In genomic region chr6:135950709-135951108, GRCh38 we compare ENCODE assay signal across 35 cellular contexts.
"Had no signal": no experiment of that assay in that cellular context is flagged by ENCODE, and none has a peak within 500 bp of the region (broad histone marks: within the 10 kb centered on the region; RNA-seq: fewer than 3 reads in every experiment).

No MANE protein-coding gene starts in this region.

- H3K27ac ChIP-seq: body of pancreas, brain microvascular endothelial cell, breast epithelium, VCaP had no signal

- H3K36me3 Mint-ChIP-seq: activated CD8-positive, alpha-beta memory T cell treated with anti-CD3 and anti-CD28 coated beads, Interleukin-2, amount 10 ng/mL, durations not matched to agents 7 days and 5 days; activated naive CD4-positive, alpha-beta T cell treated with anti-CD3 and anti-CD28 coated beads, Interleukin-2, amount 10 ng/mL, durations not matched to agents 7 days and 5 days; activated naive CD4-positive, alpha-beta T cell treated with anti-CD3 and anti-CD28 coated beads, Interleukin-2, amount 50 U/mL, for 24 hours; activated naive CD8-positive, alpha-beta T cell; activated naive CD8-positive, alpha-beta T cell treated with anti-CD3 and anti-CD28 coated beads, Interleukin-2, amount 10 ng/mL, durations not matched to agents 7 days and 5 days; T-cell; WTC11 had no signal

- H3K4me1 Mint-ChIP-seq: activated CD4-positive, alpha-beta memory T cell treated with anti-CD3 and anti-CD28 coated beads, Interleukin-2, amount 10 ng/mL, durations not matched to agents 7 days and 5 days; activated CD4-positive, alpha-beta T cell treated with anti-CD3 and anti-CD28 coated beads for 36 hours; activated CD4-positive, alpha-beta T cell treated with anti-CD3 and anti-CD28 coated beads, Interleukin-2, amount 10 ng/mL, durations not matched to agents 7 days and 5 days; activated CD8-positive, alpha-beta memory T cell treated with anti-CD3 and anti-CD28 coated beads, Interleukin-2, amount 10 ng/mL, durations not matched to agents 7 days and 5 days; activated naive CD4-positive, alpha-beta T cell treated with anti-CD3 and anti-CD28 coated beads, Interleukin-2, amount 10 ng/mL, durations not matched to agents 7 days and 5 days; activated naive CD4-positive, alpha-beta T cell treated with anti-CD3 and anti-CD28 coated beads, Interleukin-2, amount 50 U/mL, for 24 hours; activated naive CD8-positive, alpha-beta T cell treated with anti-CD3 and anti-CD28 coated beads, Interleukin-2, amount 10 ng/mL, durations not matched to agents 7 days and 5 days; activated naive CD8-positive, alpha-beta T cell treated with anti-CD3 and anti-CD28 coated beads, Interleukin-2, amount 50 U/mL, for 24 hours; central memory CD8-positive, alpha-beta T cell; T-cell had no signal

- H3K9me3 ChIP-seq: body of pancreas, breast epithelium had no signal

- H3K36me3 ChIP-seq: brain microvascular endothelial cell, breast epithelium had no signal

- H3K4me3 Mint-ChIP-seq: activated CD4-positive, alpha-beta memory T cell treated with anti-CD3 and anti-CD28 coated beads, Interleukin-2, amount 10 ng/mL, durations not matched to agents 7 days and 5 days; activated CD4-positive, alpha-beta T cell treated with anti-CD3 and anti-CD28 coated beads for 36 hours; activated CD4-positive, alpha-beta T cell treated with anti-CD3 and anti-CD28 coated beads, Interleukin-2, amount 10 ng/mL, durations not matched to agents 7 days and 5 days; activated CD8-positive, alpha-beta memory T cell treated with anti-CD3 and anti-CD28 coated beads, Interleukin-2, amount 10 ng/mL, durations not matched to agents 7 days and 5 days; activated CD8-positive, alpha-beta T cell treated with anti-CD3 and anti-CD28 coated beads, Interleukin-2, amount 10 ng/mL, durations not matched to agents 7 days and 5 days; activated naive CD4-positive, alpha-beta T cell treated with anti-CD3 and anti-CD28 coated beads, Interleukin-2, amount 10 ng/mL, durations not matched to agents 7 days and 5 days; activated naive CD4-positive, alpha-beta T cell treated with anti-CD3 and anti-CD28 coated beads, Interleukin-2, amount 50 U/mL, for 24 hours; activated naive CD8-positive, alpha-beta T cell; activated naive CD8-positive, alpha-beta T cell treated with anti-CD3 and anti-CD28 coated beads, Interleukin-2, amount 10 ng/mL, durations not matched to agents 7 days and 5 days; activated naive CD8-positive, alpha-beta T cell treated with anti-CD3 and anti-CD28 coated beads, Interleukin-2, amount 50 U/mL, for 24 hours; activated T-cell treated with anti-CD3 and anti-CD28 coated beads, Interleukin-2, amount 50 U/mL, for 24 hours; central memory CD8-positive, alpha-beta T cell; T-cell; T-helper 2 cell treated with Interferon-gamma antibody and Interleukin-4, amounts not matched to agents 5 μg/mL and 100 μg/mL, for 36 hours; WTC11 had no signal

- H3K27me3 ChIP-seq: body of pancreas, brain microvascular endothelial cell, breast epithelium had no signal

- H3K4me3 ChIP-seq: body of pancreas, breast epithelium had no signal

- ATAC-seq: activated CD4-positive, alpha-beta T cell treated with anti-CD3 and anti-CD28 coated beads for 36 hours; activated CD4-positive, CD25-positive, alpha-beta regulatory T cell treated with anti-CD3 and anti-CD28 coated beads, Interleukin-2, amount 50 U/mL, for 24 hours; activated CD8-positive, alpha-beta memory T cell treated with anti-CD3 and anti-CD28 coated beads, Interleukin-2, amount 10 ng/mL, durations not matched to agents 7 days and 5 days; activated CD8-positive, alpha-beta T cell treated with anti-CD3 and anti-CD28 coated beads, Interleukin-2, amount 10 ng/mL, durations not matched to agents 7 days and 5 days; activated naive CD8-positive, alpha-beta T cell treated with anti-CD3 and anti-CD28 coated beads, Interleukin-2, amount 50 U/mL, for 24 hours; body of pancreas; T-cell; WTC11 had no signal

- H3K4me1 ChIP-seq: body of pancreas, breast epithelium had no signal

- H3K27ac Mint-ChIP-seq: activated CD4-positive, alpha-beta memory T cell treated with anti-CD3 and anti-CD28 coated beads, Interleukin-2, amount 10 ng/mL, durations not matched to agents 7 days and 5 days; activated CD4-positive, alpha-beta T cell treated with anti-CD3 and anti-CD28 coated beads for 36 hours; activated CD4-positive, alpha-beta T cell treated with anti-CD3 and anti-CD28 coated beads, Interleukin-2, amount 10 ng/mL, durations not matched to agents 7 days and 5 days; activated CD8-positive, alpha-beta memory T cell treated with anti-CD3 and anti-CD28 coated beads, Interleukin-2, amount 10 ng/mL, durations not matched to agents 7 days and 5 days; activated CD8-positive, alpha-beta T cell treated with anti-CD3 and anti-CD28 coated beads, Interleukin-2, amount 10 ng/mL, durations not matched to agents 7 days and 5 days; activated naive CD4-positive, alpha-beta T cell treated with anti-CD3 and anti-CD28 coated beads, Interleukin-2, amount 10 ng/mL, durations not matched to agents 7 days and 5 days; activated naive CD4-positive, alpha-beta T cell treated with anti-CD3 and anti-CD28 coated beads, Interleukin-2, amount 50 U/mL, for 24 hours; activated naive CD8-positive, alpha-beta T cell; activated naive CD8-positive, alpha-beta T cell treated with anti-CD3 and anti-CD28 coated beads, Interleukin-2, amount 10 ng/mL, durations not matched to agents 7 days and 5 days; activated naive CD8-positive, alpha-beta T cell treated with anti-CD3 and anti-CD28 coated beads, Interleukin-2, amount 50 U/mL, for 24 hours; activated T-cell treated with anti-CD3 and anti-CD28 coated beads, Interleukin-2, amount 50 U/mL, for 24 hours; activated T-helper 2 cell treated with anti-CD3 and anti-CD28 coated beads, Interferon-gamma antibody, Interleukin-2, Interleukin-4, amounts not matched to agents 10 μg/mL and 5 μg/mL and 100 μg/mL, durations not matched to agents 14 hours and 24 hours and 36 hours; T-cell; T-helper 2 cell treated with Interferon-gamma antibody and Interleukin-4, amounts not matched to agents 5 μg/mL and 100 μg/mL, for 36 hours; WTC11 had no signal

- H3K27me3 Mint-ChIP-seq: activated CD4-positive, alpha-beta T cell treated with anti-CD3 and anti-CD28 coated beads for 36 hours; activated CD4-positive, alpha-beta T cell treated with anti-CD3 and anti-CD28 coated beads, Interleukin-2, amount 10 ng/mL, durations not matched to agents 7 days and 5 days; activated naive CD4-positive, alpha-beta T cell treated with anti-CD3 and anti-CD28 coated beads, Interleukin-2, amount 10 ng/mL, durations not matched to agents 7 days and 5 days; activated naive CD4-positive, alpha-beta T cell treated with anti-CD3 and anti-CD28 coated beads, Interleukin-2, amount 50 U/mL, for 24 hours; activated naive CD8-positive, alpha-beta T cell; activated naive CD8-positive, alpha-beta T cell treated with anti-CD3 and anti-CD28 coated beads, Interleukin-2, amount 50 U/mL, for 24 hours; activated T-cell treated with anti-CD3 and anti-CD28 coated beads, Interleukin-2, amount 50 U/mL, for 24 hours had no signal

- DNase-seq: activated CD4-positive, alpha-beta memory T cell treated with anti-CD3 and anti-CD28 coated beads, Interleukin-2, amount 10 ng/mL, durations not matched to agents 7 days and 5 days; activated CD4-positive, alpha-beta T cell treated with anti-CD3 and anti-CD28 coated beads for 1 hour; activated CD4-positive, alpha-beta T cell treated with anti-CD3 and anti-CD28 coated beads for 36 hours; activated CD4-positive, alpha-beta T cell treated with anti-CD3 and anti-CD28 coated beads for 48 hours; activated CD4-positive, alpha-beta T cell treated with anti-CD3 and anti-CD28 coated beads, Interleukin-2, amount 10 ng/mL, durations not matched to agents 7 days and 5 days; activated CD4-positive, alpha-beta T cell treated with anti-CD3 and anti-CD28 coated beads, Interleukin-2, amount 50 U/mL, for 48 hours; activated CD4-positive, CD25-positive, alpha-beta regulatory T cell; activated CD8-positive, alpha-beta memory T cell treated with anti-CD3 and anti-CD28 coated beads for 24 hours; activated CD8-positive, alpha-beta memory T cell treated with anti-CD3 and anti-CD28 coated beads, Interleukin-2, amount 10 ng/mL, durations not matched to agents 7 days and 5 days; activated CD8-positive, alpha-beta memory T cell treated with anti-CD3 and anti-CD28 coated beads, Interleukin-2, amount 50 U/mL, for 48 hours; activated CD8-positive, alpha-beta T cell treated with anti-CD3 and anti-CD28 coated beads, Interleukin-2, amount 10 ng/mL, durations not matched to agents 7 days and 5 days; activated effector memory CD4-positive, alpha-beta T cell treated with Interleukin-2 at 50 U/mL for 16 hours; activated gamma-delta T cell; activated naive CD4-positive, alpha-beta T cell treated with anti-CD3 and anti-CD28 coated beads, Interleukin-2, amount 10 ng/mL, durations not matched to agents 7 days and 5 days; activated naive CD4-positive, alpha-beta T cell treated with Interleukin-2 at 50 U/mL for 16 hours; activated naive CD8-positive, alpha-beta T cell treated with anti-CD3 and anti-CD28 coated beads, Interleukin-2, amount 10 ng/mL, durations not matched to agents 7 days and 5 days; activated naive CD8-positive, alpha-beta T cell treated with anti-CD3 and anti-CD28 coated beads, Interleukin-2, amount 50 U/mL, for 24 hours; activated T-cell treated with anti-CD3 and anti-CD28 coated beads, Interleukin-2, amount 50 U/mL, for 24 hours; activated T-cell treated with anti-CD3 and anti-CD28 coated beads, Interleukin-2, amount 50 U/mL, for 48 hours; aorta; body of pancreas; brain microvascular endothelial cell; cerebellar nuclear complex; T-cell; T-helper 2 cell; T-helper 9 cell had no signal
